In genomic region chr2:117409443-117409842, GRCh38 we compare ENCODE assay signal across 26 cellular contexts.
"Had no signal": no experiment of that assay in that cellular context is flagged by ENCODE, and none has a peak within 500 bp of the region (broad histone marks: within the 10 kb centered on the region; RNA-seq: fewer than 3 reads in every experiment).

No MANE protein-coding gene starts in this region.

- DNase-seq: head of caudate nucleus; hippocampal formation; kidney; left colon; left ventricle myocardium inferior; mammary epithelial cell; mesenchymal stem cell; naive thymus-derived CD8-positive, alpha-beta T cell; ovary; right lobe of liver; stimulated activated CD4-positive, alpha-beta T cell treated with anti-CD3 and anti-CD28 coated beads, Interleukin-1b, Interleukin-23, amount 100 ng/mL, for 48 hours; stimulated activated CD4-positive, alpha-beta T cell treated with anti-CD3 and anti-CD28 coated beads, Interleukin-2, amount 100 ng/mL, for 48 hours; stimulated activated CD4-positive, alpha-beta T cell treated with anti-CD3 and anti-CD28 coated beads, Interleukin-4, amount 100 ng/mL, for 4 hours; stimulated activated CD8-positive, alpha-beta memory T cell treated with anti-CD3 and anti-CD28 coated beads, Interleukin-4, amount 100 ng/mL, for 48 hours; stimulated activated naive CD4-positive, alpha-beta T cell treated with Interleukin-2 at 50 U/mL for 16 hours; stimulated activated naive CD8-positive, alpha-beta T cell treated with anti-CD3 and anti-CD28 coated beads, Interleukin-15, amount 100 ng/mL, for 72 hours; substantia nigra; uterus had no signal

- H3K4me3 ChIP-seq: left ventricle myocardium inferior, neural progenitor cell, ovary, right atrium auricular region, right lobe of liver, smooth muscle cell, tibial nerve, upper lobe of left lung, uterus had no signal

- H3K4me1 Mint-ChIP-seq: naive thymus-derived CD8-positive, alpha-beta T cell; nephron; neural progenitor cell; stimulated activated memory B cell treated with anti-CD40 and anti-IgM and Interleukin-4, amounts not matched to agents 10 μg/mL and 1 μg/mL and 100 μg/mL, for 72 hours; stimulated activated naive CD8-positive, alpha-beta T cell treated with anti-CD3 and anti-CD28 coated beads, Interleukin-15, amount 100 ng/mL, for 72 hours had no signal

- H3K27me3 ChIP-seq: neural progenitor cell, ovary, right atrium auricular region, right lobe of liver, tibial nerve, upper lobe of left lung, uterus had no signal

- H3K4me1 ChIP-seq: left ventricle myocardium inferior, neural progenitor cell, right atrium auricular region, right lobe of liver, tibial nerve, uterus had no signal

- H3K36me3 ChIP-seq: left ventricle myocardium inferior, neural progenitor cell, ovary, right atrium auricular region, right lobe of liver, tibial nerve, upper lobe of left lung, uterus had no signal

- H3K27me3 Mint-ChIP-seq: naive thymus-derived CD8-positive, alpha-beta T cell; progenitor cell of endocrine pancreas; stimulated activated memory B cell treated with anti-CD40 and anti-IgM and Interleukin-4, amounts not matched to agents 10 μg/mL and 1 μg/mL and 100 μg/mL, for 72 hours; stimulated activated naive CD8-positive, alpha-beta T cell treated with anti-CD3 and anti-CD28 coated beads, Interleukin-15, amount 100 ng/mL, for 72 hours had no signal

- H3K27ac Mint-ChIP-seq: naive thymus-derived CD8-positive, alpha-beta T cell; nephron; neural progenitor cell; progenitor cell of endocrine pancreas; stimulated activated memory B cell treated with anti-CD40 and anti-IgM and Interleukin-4, amounts not matched to agents 10 μg/mL and 1 μg/mL and 100 μg/mL, for 72 hours; stimulated activated naive CD8-positive, alpha-beta T cell treated with anti-CD3 and anti-CD28 coated beads, Interleukin-15, amount 100 ng/mL, for 72 hours had no signal

- H3K9me3 ChIP-seq: ovary, right atrium auricular region, right lobe of liver, tibial nerve, upper lobe of left lung, uterus had no signal

- H3K27ac ChIP-seq: left ventricle myocardium inferior, neural progenitor cell, ovary, right atrium auricular region, right lobe of liver, tibial nerve, upper lobe of left lung, uterus had no signal

- H3K4me3 Mint-ChIP-seq: naive thymus-derived CD8-positive, alpha-beta T cell; nephron; neural progenitor cell; stimulated activated memory B cell treated with anti-CD40 and anti-IgM and Interleukin-4, amounts not matched to agents 10 μg/mL and 1 μg/mL and 100 μg/mL, for 72 hours; stimulated activated naive CD8-positive, alpha-beta T cell treated with anti-CD3 and anti-CD28 coated beads, Interleukin-15, amount 100 ng/mL, for 72 hours had no signal

- H3K36me3 Mint-ChIP-seq: naive thymus-derived CD8-positive, alpha-beta T cell; neural progenitor cell; stimulated activated memory B cell treated with anti-CD40 and anti-IgM and Interleukin-4, amounts not matched to agents 10 μg/mL and 1 μg/mL and 100 μg/mL, for 72 hours had no signal

- H3K9ac ChIP-seq: neural progenitor cell had no signal

- H3K4me2 ChIP-seq: neural progenitor cell, smooth muscle cell had no signal

- H2AFZ ChIP-seq: neural progenitor cell had no signal

- ATAC-seq: left colon; naive thymus-derived CD8-positive, alpha-beta T cell; right lobe of liver; stimulated activated memory B cell treated with anti-CD40 and anti-IgM and Interleukin-4, amounts not matched to agents 10 μg/mL and 1 μg/mL and 100 μg/mL, for 72 hours; stimulated activated naive CD8-positive, alpha-beta T cell treated with anti-CD3 and anti-CD28 coated beads, Interleukin-15, amount 100 ng/mL, for 72 hours had no signal
